ENCODE assay signal across 16 cellular contexts in genomic region chr17:39793473-39793872, GRCh38. TPM values are rescaled to one million over a fixed set of nuclear protein-coding genes. Genes with fewer than 3 reads are reported as not detected.
DNase-seq lines count a peak whose midpoint lies in the region; ATAC-seq and TF ChIP-seq lines count a peak whose summit lies in the region.
"Had no signal": no experiment of that assay in that cellular context is flagged by ENCODE, and none has a peak within 500 bp of the region (broad histone marks: within the 10 kb centered on the region; RNA-seq: fewer than 3 reads in every experiment).

No MANE protein-coding gene starts in this region.

- POLR2A ChIA-PET in CD4-positive, alpha-beta T cell (lab: Charles Lee) = interaction anchor here (1.0 to 5.7 kb wide), 18 partner anchors 8 to 187 kb away, joined by 3 to 54 read pairs (median 6); partner anchors contain the start of genes MIEN1 and PSMD3
- POLR2A ChIA-PET in activated CD4-positive, alpha-beta memory T cell treated with anti-CD3 and anti-CD28 coated beads, Interleukin-2, amount 10 ng/mL, durations not matched to agents 7 days and 5 days (lab: Charles Lee) = interaction anchor here (1.0 to 7.9 kb wide), 15 partner anchors 9 to 134 kb away, joined by 3 to 141 read pairs (median 11); partner anchors contain the start of genes IKZF3, LRRC3C, ORMDL3 and PGAP3

- no peaks in the 10 kb centered on the region for H3K27me3 Mint-ChIP-seq in CD4-positive, alpha-beta T cell
- no peaks in the 10 kb centered on the region for H3K27me3 Mint-ChIP-seq in IgD-negative memory B cell
- H3K27me3 Mint-ChIP-seq in activated CD4-positive, alpha-beta memory T cell treated with anti-CD3 and anti-CD28 coated beads, Interleukin-2, amount 10 ng/mL, durations not matched to agents 7 days and 5 days = no peaks in the 10 kb centered on the region

- no peak for DNase-seq in CD4-positive, alpha-beta T cell
- no peak for DNase-seq in activated CD4-positive, alpha-beta memory T cell treated with anti-CD3 and anti-CD28 coated beads, Interleukin-2, amount 10 ng/mL, durations not matched to agents 7 days and 5 days
- no peak for DNase-seq in mucosa of descending colon
- no peak for DNase-seq in stimulated activated CD4-positive, alpha-beta T cell treated with anti-CD3 and anti-CD28 coated beads, Interleukin-4, amount 100 ng/mL, for 1 hour
- no peak for DNase-seq in NCI-H1092 treated with DMSO at 0.1 percent for 48 hours (lab: John Stamatoyannopoulos, UW)
- DNase-seq: heart left ventricle; NCI-H1436; NCI-H226; occipital lobe; right lobe of liver; stimulated activated CD4-positive, alpha-beta T cell treated with anti-CD3 and anti-CD28 coated beads, Interleukin-2, amount 100 ng/mL, for 48 hours; WERI-Rb-1 had no signal

- ATAC-seq in CD4-positive, alpha-beta T cell (ENCODE audit: poor library complexity) = peak; percentile 11
- peak; percentile 31 for ATAC-seq in mucosa of descending colon
- ATAC-seq in gastroesophageal sphincter = no peak
- ATAC-seq: heart left ventricle, right lobe of liver had no signal

- no peak for TF ChIP-seq CTCF in CD4-positive, alpha-beta T cell (IDR thresholded peaks at IDR 0.05)
- TF ChIP-seq CTCF in mucosa of descending colon (IDR thresholded peaks at IDR 0.05) = no peak
- no peak for TF ChIP-seq CTCF in gastroesophageal sphincter (IDR thresholded peaks at IDR 0.05)

- peaks cover 66% of the 10 kb centered on the region for H3K4me1 Mint-ChIP-seq in CD4-positive, alpha-beta T cell (ENCODE audit: low read depth)
- peaks cover 46 to 57% (median 50%) of the 10 kb centered on the region in 3 donors for H3K4me1 Mint-ChIP-seq in IgD-negative memory B cell
- H3K4me1 Mint-ChIP-seq in activated CD4-positive, alpha-beta memory T cell treated with anti-CD3 and anti-CD28 coated beads, Interleukin-2, amount 10 ng/mL, durations not matched to agents 7 days and 5 days = peaks cover 60% of the 10 kb centered on the region

- WGBS in gastroesophageal sphincter (ENCODE audit: low coverage in 1 of 2), 2 donors = 53 to 75% methylated on average over 2 of the region's 2 CpGs

- no peaks in the 10 kb centered on the region for H3K36me3 ChIP-seq in mucosa of descending colon (ENCODE audit: low read depth)
- no peaks in the 10 kb centered on the region for H3K36me3 ChIP-seq in gastroesophageal sphincter
- H3K36me3 ChIP-seq: esophagus muscularis mucosa, heart left ventricle, right lobe of liver, vagina, WERI-Rb-1 had no signal

- H3K27ac ChIP-seq in CD4-positive, alpha-beta T cell (ENCODE audit: low read depth, low read length) = peak overlapping the region; percentile 53
- H3K27ac ChIP-seq in gastroesophageal sphincter = no peak overlapping the region
- H3K27ac ChIP-seq: esophagus muscularis mucosa, right lobe of liver, vagina, WERI-Rb-1 had no signal

- peak overlapping the region; percentile 84 for H3K27ac Mint-ChIP-seq in CD4-positive, alpha-beta T cell
- peak overlapping the region; percentile 85 to 98 (median 97) for H3K27ac Mint-ChIP-seq in IgD-negative memory B cell
- H3K27ac Mint-ChIP-seq in activated CD4-positive, alpha-beta memory T cell treated with anti-CD3 and anti-CD28 coated beads, Interleukin-2, amount 10 ng/mL, durations not matched to agents 7 days and 5 days = peak overlapping the region; percentile 88

- CTCF ChIA-PET in CD4-positive, alpha-beta T cell (lab: Charles Lee) = interaction anchor here (1.1 to 3.4 kb wide), 5 partner anchors 23 to 71 kb away, joined by 3 to 15 read pairs (median 10); partner anchors contain the start of genes IKZF3 and MIEN1
- CTCF ChIA-PET in activated CD4-positive, alpha-beta memory T cell treated with anti-CD3 and anti-CD28 coated beads, Interleukin-2, amount 10 ng/mL, durations not matched to agents 7 days and 5 days (lab: Charles Lee) = interaction anchor here (0.5 to 2.8 kb wide), 12 partner anchors 8 to 74 kb away, joined by 3 to 17 read pairs (median 4); partner anchors contain the start of gene MIEN1

- H3K4me3 Mint-ChIP-seq in CD4-positive, alpha-beta T cell = peak overlapping the region; percentile 66
- H3K4me3 Mint-ChIP-seq in IgD-negative memory B cell = peak overlapping the region; percentile 63 to 92 (median 76)
- H3K4me3 Mint-ChIP-seq in activated CD4-positive, alpha-beta memory T cell treated with anti-CD3 and anti-CD28 coated beads, Interleukin-2, amount 10 ng/mL, durations not matched to agents 7 days and 5 days = peak overlapping the region; percentile 69

- no peak overlapping the region for H3K4me3 ChIP-seq in mucosa of descending colon
- H3K4me3 ChIP-seq in gastroesophageal sphincter = no peak overlapping the region
- H3K4me3 ChIP-seq: esophagus muscularis mucosa, heart left ventricle, right lobe of liver, vagina had no signal

- H3K9me3 Mint-ChIP-seq in CD4-positive, alpha-beta T cell = no peaks in the 10 kb centered on the region
- H3K9me3 Mint-ChIP-seq in IgD-negative memory B cell = no peaks in the 10 kb centered on the region
- no peaks in the 10 kb centered on the region for H3K9me3 Mint-ChIP-seq in activated CD4-positive, alpha-beta memory T cell treated with anti-CD3 and anti-CD28 coated beads, Interleukin-2, amount 10 ng/mL, durations not matched to agents 7 days and 5 days

- no peaks in the 10 kb centered on the region for H3K9me3 ChIP-seq in CD4-positive, alpha-beta T cell (ENCODE audit: control insufficient read depth, low read length)
- H3K9me3 ChIP-seq in mucosa of descending colon (no peaks in the 10 kb centered on the region), gastroesophageal sphincter (no peaks in the 10 kb centered on the region)
- H3K9me3 ChIP-seq: esophagus muscularis mucosa, heart left ventricle, right lobe of liver, vagina had no signal

- no peak for TF ChIP-seq POLR2A in gastroesophageal sphincter (IDR thresholded peaks at IDR 0.05)

- H3K36me3 Mint-ChIP-seq in CD4-positive, alpha-beta T cell (ENCODE audit: low read depth) = peaks cover 50% of the 10 kb centered on the region
- H3K36me3 Mint-ChIP-seq in IgD-negative memory B cell = peaks cover 13% of the 10 kb centered on the region
- H3K36me3 Mint-ChIP-seq in activated CD4-positive, alpha-beta memory T cell treated with anti-CD3 and anti-CD28 coated beads, Interleukin-2, amount 10 ng/mL, durations not matched to agents 7 days and 5 days (ENCODE audit: low read depth) = peaks cover 41% of the 10 kb centered on the region

- intact Hi-C loops in CD4-positive, alpha-beta T cell (cut with DNase I, micrococcal nuclease) = loop anchor here in 1 of 2 experiments (2.0 kb wide), 1 partner anchor 23 kb away; no protein-coding TSS in a partner anchor
- intact Hi-C loops in mucosa of descending colon (cut with DNase I, micrococcal nuclease) = no loop called here

- no peak for TF ChIP-seq EP300 in gastroesophageal sphincter (IDR thresholded peaks at IDR 0.05)

- no peaks in the 10 kb centered on the region for H3K27me3 ChIP-seq in CD4-positive, alpha-beta T cell (ENCODE audit: control insufficient read depth, insufficient read depth, low read length)
- H3K27me3 ChIP-seq in gastroesophageal sphincter = peaks cover 34% of the 10 kb centered on the region
- H3K27me3 ChIP-seq: right lobe of liver, vagina had no signal

- H3K4me1 ChIP-seq in mucosa of descending colon (ENCODE audit: low read depth) (no peaks in the 10 kb centered on the region), gastroesophageal sphincter (no peaks in the 10 kb centered on the region)
- H3K4me1 ChIP-seq: esophagus muscularis mucosa, heart left ventricle, right lobe of liver, vagina had no signal

RNA-seq across cellular contexts. Expression of gene GRB7, which starts 55.7 kb away (rescaled TPM):
- total RNA-seq in CD4-positive, alpha-beta T cell = not detected
- polyA plus RNA-seq in IgD-negative memory B cell = not detected
- total RNA-seq in activated CD4-positive, alpha-beta memory T cell treated with anti-CD3 and anti-CD28 coated beads, Interleukin-2, amount 10 ng/mL, durations not matched to agents 7 days and 5 days = under 1 TPM; 0.30 to 0.40 TPM
- total RNA-seq in mucosa of descending colon = 10 to 100 TPM; 13.6 to 49.0 (median 28.0) TPM
- 1 to 10 TPM in 1 of 4 donors, under 1 TPM in 1, not detected in 2; 0.85 to 5.8 TPM for total RNA-seq in gastroesophageal sphincter
- total RNA-seq: occipital lobe had no signal
